In genomic region chr4:111064342-111064993, GRCh38 we compare ENCODE assay signal across 13 cellular contexts.
DNase-seq lines count a peak whose midpoint lies in the region; ATAC-seq, FAIRE-seq and TF ChIP-seq lines count a peak whose summit lies in the region.
"Had no signal": no experiment of that assay in that cellular context is flagged by ENCODE, and none has a peak within 500 bp of the region (broad histone marks: within the 10 kb centered on the region; RNA-seq: fewer than 3 reads in every experiment).

No MANE protein-coding gene starts in this region.

- peak overlapping the region; percentile 14 for H2AFZ ChIP-seq in astrocyte (ENCODE audit: low read depth, low read length)
- peak overlapping the region; percentile 68 for H2AFZ ChIP-seq in osteoblast (ENCODE audit: low read length)

- H3K27ac Mint-ChIP-seq in astrocyte (ENCODE audit: unreplicated experiment) (no peak overlapping the region), immature natural killer cell (no peak overlapping the region)
- H3K27ac Mint-ChIP-seq: activated T-helper 1 cell treated with anti-CD3 and anti-CD28 coated beads, Interleukin-12 subunit alpha, Interleukin-12 subunit beta, Interleukin-2, Interleukin-4 antibody, amounts not matched to agents 30 ng/mL and 10 ng/mL and 1 ng/mL, durations not matched to agents 14 hours and 24 hours and 36 hours had no signal

- H3K9me3 ChIP-seq in astrocyte (ENCODE audit: insufficient read depth, low read depth, low read length) (no peaks in the 10 kb centered on the region), osteoblast (ENCODE audit: low read depth, low read length) (no peaks in the 10 kb centered on the region)

- H3K9ac ChIP-seq in astrocyte (ENCODE audit: low read length): no peak overlapping the region

- peak; percentile 93 to 97 for DNase-seq in Kasumi-1 (lab: John Stamatoyannopoulos, UW)
- DNase-seq in astrocyte (ENCODE audit: low read depth): peak; percentile 78
- DNase-seq in osteoblast (ENCODE audit: insufficient read length, low spot score, missing footprints): peak; percentile 61
- DNase-seq in DMS153 (lab: John Stamatoyannopoulos, UW): no peak
- DNase-seq in Ammon's horn (ENCODE audit: low spot score): no peak
- no peak for DNase-seq in immature natural killer cell
- DNase-seq: NCI-H2081 had no signal

- no peak overlapping the region for H3K4me3 ChIP-seq in astrocyte (ENCODE audit: insufficient read depth, low read depth, low read length)
- no peak overlapping the region for H3K4me3 ChIP-seq in osteoblast (ENCODE audit: insufficient read depth, low read length)
- H3K4me3 ChIP-seq: lung, skin epidermis had no signal

- no peaks in the 10 kb centered on the region for H4K20me1 ChIP-seq in astrocyte (ENCODE audit: insufficient read depth, low read length)
- H4K20me1 ChIP-seq in osteoblast (ENCODE audit: insufficient read depth, low read length): no peaks in the 10 kb centered on the region

- no peaks in the 10 kb centered on the region for H3K9me3 Mint-ChIP-seq in astrocyte (ENCODE audit: unreplicated experiment)
- peaks cover 0 to 22% (median 5%) of the 10 kb centered on the region in 6 donors for H3K9me3 Mint-ChIP-seq in immature natural killer cell
- H3K9me3 Mint-ChIP-seq: activated T-helper 1 cell treated with anti-CD3 and anti-CD28 coated beads, Interleukin-12 subunit alpha, Interleukin-12 subunit beta, Interleukin-2, Interleukin-4 antibody, amounts not matched to agents 30 ng/mL and 10 ng/mL and 1 ng/mL, durations not matched to agents 14 hours and 24 hours and 36 hours had no signal

- H3K4me1 Mint-ChIP-seq in astrocyte (ENCODE audit: low read depth, unreplicated experiment): peaks cover 31% of the 10 kb centered on the region
- H3K4me1 Mint-ChIP-seq in immature natural killer cell: no peaks in the 10 kb centered on the region

- H3K27ac ChIP-seq in astrocyte (ENCODE audit: low read depth, low read length) (peak overlapping the region; percentile 37), osteoblast (ENCODE audit: low read depth, low read length) (peak overlapping the region; percentile 74)
- H3K27ac ChIP-seq: skin epidermis had no signal

- no peaks in the 10 kb centered on the region for H3K79me2 ChIP-seq in astrocyte (ENCODE audit: insufficient read depth, low read length)
- H3K79me2 ChIP-seq in osteoblast (ENCODE audit: insufficient read depth, low read length): no peaks in the 10 kb centered on the region

- H3K27me3 Mint-ChIP-seq in astrocyte (ENCODE audit: low read depth, unreplicated experiment): no peaks in the 10 kb centered on the region
- peaks cover 0 to 2% (median 0%) of the 10 kb centered on the region in 3 donors for H3K27me3 Mint-ChIP-seq in immature natural killer cell (ENCODE audit: low read depth in 3 of 3)

- FAIRE-seq in astrocyte (lab: Jason Lieb, UNC): peak; percentile 96
- FAIRE-seq: endometrium had no signal

- H3K36me3 Mint-ChIP-seq in astrocyte (ENCODE audit: low read depth, unreplicated experiment) (no peaks in the 10 kb centered on the region), immature natural killer cell (no peaks in the 10 kb centered on the region)

- ATAC-seq in GM18909 (IDR thresholded peaks at IDR 0.05; ENCODE audit: poor library complexity, unreplicated experiment) (peak; percentile 49), HG03135 (IDR thresholded peaks at IDR 0.05; ENCODE audit: unreplicated experiment) (no peak)

- H3K27me3 ChIP-seq in astrocyte (ENCODE audit: insufficient read depth, low read length): no peaks in the 10 kb centered on the region
- no peaks in the 10 kb centered on the region for H3K27me3 ChIP-seq in osteoblast (ENCODE audit: insufficient read depth, low read length)

- H3K4me1 ChIP-seq in astrocyte (ENCODE audit: insufficient read depth, low read length) (peaks cover 23% of the 10 kb centered on the region), osteoblast (ENCODE audit: insufficient read depth, low read length) (peaks cover 29% of the 10 kb centered on the region)

- no peak for TF ChIP-seq CTCF in astrocyte (IDR thresholded peaks at IDR 0.05; ENCODE audit: insufficient read depth, low read depth, low read length)
- TF ChIP-seq CTCF in osteoblast (IDR thresholded peaks at IDR 0.05; ENCODE audit: extremely low read depth, low read depth, low read length): no peak

- H3K36me3 ChIP-seq in astrocyte (ENCODE audit: insufficient read depth, low read length) (no peaks in the 10 kb centered on the region), osteoblast (ENCODE audit: insufficient read depth, low read length) (no peaks in the 10 kb centered on the region)

- H3K4me3 Mint-ChIP-seq in astrocyte (ENCODE audit: unreplicated experiment): no peak overlapping the region
- H3K4me3 Mint-ChIP-seq in immature natural killer cell: no peak overlapping the region
- H3K4me3 Mint-ChIP-seq: activated T-helper 1 cell treated with anti-CD3 and anti-CD28 coated beads, Interleukin-12 subunit alpha, Interleukin-12 subunit beta, Interleukin-2, Interleukin-4 antibody, amounts not matched to agents 30 ng/mL and 10 ng/mL and 1 ng/mL, durations not matched to agents 14 hours and 24 hours and 36 hours had no signal

- H3K4me2 ChIP-seq in astrocyte (ENCODE audit: low read length): peak overlapping the region; percentile 58
- peak overlapping the region; percentile 34 for H3K4me2 ChIP-seq in osteoblast (ENCODE audit: insufficient read depth, low read length)

Comparison
In these comparisons a context has a peak if more than half of its experiments do, and no peak if none do; other contexts are left out.
1. DNase-seq: peak in Kasumi-1 (2 of 2), astrocyte (single experiment) and osteoblast (single experiment); none in DMS153 (single experiment), Ammon's horn (single experiment) and immature natural killer cell (0 of 3).